In the genomic region with DNA sequence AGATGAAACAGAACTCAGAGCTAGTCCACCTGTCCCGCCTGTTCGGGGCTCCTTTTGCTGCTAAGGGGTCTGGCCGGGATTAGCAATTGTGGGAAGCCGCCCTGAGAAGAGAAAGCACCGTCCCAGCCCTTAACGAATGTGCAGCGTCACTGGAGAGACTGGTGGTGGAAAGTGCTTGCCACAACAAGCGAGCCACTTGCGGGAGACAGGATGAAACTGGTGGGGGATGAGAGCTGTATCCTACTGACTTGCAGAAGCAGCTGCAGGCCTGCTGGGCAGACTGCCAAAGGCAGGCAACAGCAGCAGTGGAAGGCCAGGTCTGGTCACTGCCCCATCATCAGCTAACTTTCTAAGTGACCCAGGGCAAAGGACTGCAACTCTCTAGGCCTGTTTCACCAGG, we compare ENCODE assay signal across 8 cellular contexts.
DNase-seq lines count a peak whose midpoint lies in the region; ATAC-seq and TF ChIP-seq lines count a peak whose summit lies in the region.

No MANE protein-coding gene starts in this region.

- H3K9ac ChIP-seq in skeletal muscle satellite cell (ENCODE audit: low read depth, low read length): peak overlapping the region; percentile 70

- no peaks in the 10 kb centered on the region for H3K9me3 ChIP-seq in skeletal muscle satellite cell (replicated peaks; ENCODE audit: low read length)

- ATAC-seq in SK-N-SH treated with all-trans-retinoic acid at 6 μM for 48 hours (peak; percentile 90), left cardiac atrium (peak; percentile 49 to 50), HG02571 (IDR thresholded peaks at IDR 0.05; ENCODE audit: unreplicated experiment) (no peak)

- intact Hi-C loops in left cardiac atrium (cut with DNase I): no loop called here

- peak overlapping the region; percentile 58 for H3K4me3 ChIP-seq in Jurkat, Clone E6-1 (ENCODE audit: low read length)
- H3K4me3 ChIP-seq in skeletal muscle satellite cell (ENCODE audit: low read length): peak overlapping the region; percentile 33

- peak; percentile 85 for DNase-seq in AG08396 (ENCODE audit: low spot score)
- DNase-seq in Jurkat, Clone E6-1 (ENCODE audit: low read depth, low spot score): peak; percentile 96
- DNase-seq in left cardiac atrium: peak; percentile 71
- DNase-seq in NCI-H1048 (lab: John Stamatoyannopoulos, UW): no peak

- H3K4me2 ChIP-seq in skeletal muscle satellite cell (ENCODE audit: low read length): peak overlapping the region; percentile 42

- no peaks in the 10 kb centered on the region for H3K36me3 ChIP-seq in skeletal muscle satellite cell (ENCODE audit: insufficient read depth, low read length)

- peaks cover 53% of the 10 kb centered on the region for H3K4me1 ChIP-seq in skeletal muscle satellite cell (ENCODE audit: control insufficient read depth, insufficient read depth, low read length)

- H3K27ac ChIP-seq in angular gyrus (ENCODE audit: low read depth, low read length): peak overlapping the region; percentile 97

- no peaks in the 10 kb centered on the region for H3K27me3 ChIP-seq in skeletal muscle satellite cell (ENCODE audit: control insufficient read depth, insufficient read depth, low read length)

TF ChIP-seq in SK-N-SH treated with all-trans-retinoic acid at 6 μM for 48 hours, 23 proteins besides CTCF, POLR2A, EP300 and RAD21:
- TF ChIP-seq ZNF565 (CRISPR knock-in tag; conservative IDR thresholded peaks at IDR 0.05; ENCODE audit: low read depth): no peak
- no peak for TF ChIP-seq ZC3H10 (CRISPR knock-in tag; IDR thresholded peaks at IDR 0.05)
- no peak for TF ChIP-seq ZNF8 (CRISPR knock-in tag; IDR thresholded peaks at IDR 0.05)
- TF ChIP-seq ISL1 (CRISPR knock-in tag; IDR thresholded peaks at IDR 0.05): no peak
- no peak for TF ChIP-seq SNAI2 (CRISPR knock-in tag; IDR thresholded peaks at IDR 0.05)
- TF ChIP-seq CSDC2 (CRISPR knock-in tag; IDR thresholded peaks at IDR 0.05): no peak
- TF ChIP-seq, protein P1, sequence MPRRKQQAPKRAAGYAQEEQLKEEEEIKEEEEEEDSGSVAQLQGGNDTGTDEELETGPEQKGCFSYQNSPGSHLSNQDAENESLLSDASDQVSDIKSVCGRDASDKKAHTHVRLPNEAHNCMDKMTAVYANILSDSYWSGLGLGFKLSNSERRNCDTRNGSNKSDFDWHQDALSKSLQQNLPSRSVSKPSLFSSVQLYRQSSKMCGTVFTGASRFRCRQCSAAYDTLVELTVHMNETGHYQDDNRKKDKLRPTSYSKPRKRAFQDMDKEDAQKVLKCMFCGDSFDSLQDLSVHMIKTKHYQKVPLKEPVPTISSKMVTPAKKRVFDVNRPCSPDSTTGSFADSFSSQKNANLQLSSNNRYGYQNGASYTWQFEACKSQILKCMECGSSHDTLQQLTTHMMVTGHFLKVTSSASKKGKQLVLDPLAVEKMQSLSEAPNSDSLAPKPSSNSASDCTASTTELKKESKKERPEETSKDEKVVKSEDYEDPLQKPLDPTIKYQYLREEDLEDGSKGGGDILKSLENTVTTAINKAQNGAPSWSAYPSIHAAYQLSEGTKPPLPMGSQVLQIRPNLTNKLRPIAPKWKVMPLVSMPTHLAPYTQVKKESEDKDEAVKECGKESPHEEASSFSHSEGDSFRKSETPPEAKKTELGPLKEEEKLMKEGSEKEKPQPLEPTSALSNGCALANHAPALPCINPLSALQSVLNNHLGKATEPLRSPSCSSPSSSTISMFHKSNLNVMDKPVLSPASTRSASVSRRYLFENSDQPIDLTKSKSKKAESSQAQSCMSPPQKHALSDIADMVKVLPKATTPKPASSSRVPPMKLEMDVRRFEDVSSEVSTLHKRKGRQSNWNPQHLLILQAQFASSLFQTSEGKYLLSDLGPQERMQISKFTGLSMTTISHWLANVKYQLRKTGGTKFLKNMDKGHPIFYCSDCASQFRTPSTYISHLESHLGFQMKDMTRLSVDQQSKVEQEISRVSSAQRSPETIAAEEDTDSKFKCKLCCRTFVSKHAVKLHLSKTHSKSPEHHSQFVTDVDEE (CRISPR knock-in tag; IDR thresholded peaks at IDR 0.05): no peak
- TF ChIP-seq ARNTL (CRISPR knock-in tag; IDR thresholded peaks at IDR 0.05; ENCODE audit: borderline replicate concordance, low read depth): no peak
- TF ChIP-seq, protein P2, sequence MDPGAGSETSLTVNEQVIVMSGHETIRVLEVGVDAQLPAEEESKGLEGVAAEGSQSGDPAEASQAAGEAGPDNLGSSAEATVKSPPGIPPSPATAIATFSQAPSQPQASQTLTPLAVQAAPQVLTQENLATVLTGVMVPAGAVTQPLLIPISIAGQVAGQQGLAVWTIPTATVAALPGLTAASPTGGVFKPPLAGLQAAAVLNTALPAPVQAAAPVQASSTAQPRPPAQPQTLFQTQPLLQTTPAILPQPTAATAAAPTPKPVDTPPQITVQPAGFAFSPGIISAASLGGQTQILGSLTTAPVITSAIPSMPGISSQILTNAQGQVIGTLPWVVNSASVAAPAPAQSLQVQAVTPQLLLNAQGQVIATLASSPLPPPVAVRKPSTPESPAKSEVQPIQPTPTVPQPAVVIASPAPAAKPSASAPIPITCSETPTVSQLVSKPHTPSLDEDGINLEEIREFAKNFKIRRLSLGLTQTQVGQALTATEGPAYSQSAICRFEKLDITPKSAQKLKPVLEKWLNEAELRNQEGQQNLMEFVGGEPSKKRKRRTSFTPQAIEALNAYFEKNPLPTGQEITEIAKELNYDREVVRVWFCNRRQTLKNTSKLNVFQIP (CRISPR knock-in tag; IDR thresholded peaks at IDR 0.05; ENCODE audit: borderline replicate concordance, low read depth): no peak
- no peak for TF ChIP-seq RARB (CRISPR knock-in tag; IDR thresholded peaks at IDR 0.05)
- TF ChIP-seq ZFP30 (CRISPR knock-in tag; IDR thresholded peaks at IDR 0.05): no peak
- no peak for TF ChIP-seq ZFP3 (CRISPR knock-in tag; IDR thresholded peaks at IDR 0.05)
- TF ChIP-seq TOX (CRISPR knock-in tag; IDR thresholded peaks at IDR 0.05; ENCODE audit: borderline replicate concordance): no peak
- TF ChIP-seq PPARA (CRISPR knock-in tag; IDR thresholded peaks at IDR 0.05; ENCODE audit: borderline replicate concordance): no peak
- TF ChIP-seq, protein P3, sequence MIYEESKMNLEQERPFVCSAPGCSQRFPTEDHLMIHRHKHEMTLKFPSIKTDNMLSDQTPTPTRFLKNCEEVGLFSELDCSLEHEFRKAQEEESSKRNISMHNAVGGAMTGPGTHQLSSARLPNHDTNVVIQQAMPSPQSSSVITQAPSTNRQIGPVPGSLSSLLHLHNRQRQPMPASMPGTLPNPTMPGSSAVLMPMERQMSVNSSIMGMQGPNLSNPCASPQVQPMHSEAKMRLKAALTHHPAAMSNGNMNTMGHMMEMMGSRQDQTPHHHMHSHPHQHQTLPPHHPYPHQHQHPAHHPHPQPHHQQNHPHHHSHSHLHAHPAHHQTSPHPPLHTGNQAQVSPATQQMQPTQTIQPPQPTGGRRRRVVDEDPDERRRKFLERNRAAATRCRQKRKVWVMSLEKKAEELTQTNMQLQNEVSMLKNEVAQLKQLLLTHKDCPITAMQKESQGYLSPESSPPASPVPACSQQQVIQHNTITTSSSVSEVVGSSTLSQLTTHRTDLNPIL (CRISPR knock-in tag; IDR thresholded peaks at IDR 0.05; ENCODE audit: low read depth): no peak
TF ChIP-seq in SK-N-SH treated with all-trans-retinoic acid at 6 μM for 48 hours: peak in this region for 0.
